ENCODE assay signal across 17 cellular contexts in the genomic region with DNA sequence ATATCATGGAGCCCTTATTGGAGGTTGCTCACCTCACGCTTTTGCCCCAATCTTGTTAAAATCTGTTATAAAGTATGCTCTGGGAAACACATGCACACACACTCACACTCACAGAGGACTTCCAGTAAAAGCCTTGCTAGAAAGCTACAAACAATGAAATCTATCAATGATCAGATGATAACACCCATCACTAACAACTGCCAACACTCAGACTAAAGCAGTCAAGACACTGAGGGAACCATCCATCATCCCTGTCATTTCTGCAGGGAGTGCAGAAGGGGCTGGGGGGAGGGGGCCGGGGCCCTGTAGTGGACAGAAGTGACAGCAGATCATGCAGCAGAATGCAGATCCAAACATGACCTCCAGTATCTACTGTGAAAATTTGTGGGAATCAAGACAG.
A peak's percentile ranks its signal among the peaks of the same experiment; 100 is the strongest.
DNase-seq lines count a peak whose midpoint lies in the region; TF ChIP-seq lines count a peak whose summit lies in the region.
"Had no signal": no experiment of that assay in that cellular context is flagged by ENCODE, and none has a peak within 500 bp of the region (broad histone marks: within the 10 kb centered on the region; RNA-seq: fewer than 3 reads in every experiment).

No MANE protein-coding gene starts in this region.

- peak overlapping the region; percentile 46 for H3K27ac Mint-ChIP-seq in glutamatergic neuron (ENCODE audit: unreplicated experiment)

- no peaks in the 10 kb centered on the region for H3K36me3 Mint-ChIP-seq in glutamatergic neuron (ENCODE audit: unreplicated experiment)

- peak; percentile 27 for DNase-seq in NCI-H748 (lab: John Stamatoyannopoulos, UW; ENCODE audit: unreplicated experiment)
- DNase-seq in NCI-H748 treated with DMSO at 0.1 percent for 48 hours (lab: John Stamatoyannopoulos, UW): no peak
- peak; percentile 14 for DNase-seq in SK-MEL-5 (ENCODE audit: low read depth, low spot score)
- DNase-seq in glutamatergic neuron: no peak
- DNase-seq in RPMI8226: no peak
- DNase-seq in colonic mucosa: no peak
- DNase-seq in NCI-H146 treated with DMSO at 0.1 percent for 48 hours (lab: John Stamatoyannopoulos, UW; ENCODE audit: unreplicated experiment): no peak
- DNase-seq: C1 segment of cervical spinal cord, COR-L47, NCI-H146, NCI-H2107, NCI-H446, NCI-H774, Right ventricle myocardium superior had no signal

- H3K9me3 ChIP-seq in skeletal muscle satellite cell (replicated peaks; ENCODE audit: low read length) (no peaks in the 10 kb centered on the region), colonic mucosa (no peaks in the 10 kb centered on the region)
- H3K9me3 ChIP-seq: HAP-1 had no signal

- no peak overlapping the region for H3K4me3 ChIP-seq in skeletal muscle satellite cell (ENCODE audit: low read length)
- no peak overlapping the region for H3K4me3 ChIP-seq in colonic mucosa
- H3K4me3 ChIP-seq: HAP-1 had no signal

- no peak overlapping the region for H3K27ac ChIP-seq in colonic mucosa
- H3K27ac ChIP-seq: 22Rv1 had no signal

- H3K4me3 Mint-ChIP-seq in glutamatergic neuron (ENCODE audit: unreplicated experiment): no peak overlapping the region

- peaks cover 2% of the 10 kb centered on the region for H3K27me3 Mint-ChIP-seq in glutamatergic neuron (ENCODE audit: unreplicated experiment)

- peaks cover 5% of the 10 kb centered on the region for H3K9me3 Mint-ChIP-seq in glutamatergic neuron (ENCODE audit: unreplicated experiment)

- H3K4me1 ChIP-seq in skeletal muscle satellite cell (ENCODE audit: control insufficient read depth, insufficient read depth, low read length) (peaks cover 64% of the 10 kb centered on the region), colonic mucosa (no peaks in the 10 kb centered on the region)

- intact Hi-C loops in colonic mucosa (cut with DNase I): no loop called here

- TF ChIP-seq CTCF in glutamatergic neuron (IDR thresholded peaks at IDR 0.05; ENCODE audit: partially characterized antibody, unreplicated experiment) (no peak), colonic mucosa (IDR thresholded peaks at IDR 0.05) (no peak)

- H3K36me3 ChIP-seq in skeletal muscle satellite cell (ENCODE audit: insufficient read depth, low read length) (no peaks in the 10 kb centered on the region), colonic mucosa (no peaks in the 10 kb centered on the region)
- H3K36me3 ChIP-seq: HAP-1 had no signal

- in situ Hi-C loops in SK-MEL-5 (cut with HindIII; ENCODE audit: low pct_unique_long_range_greater_than_20kb, low sequenced_read_pairs): no loop called here

- H3K4me1 Mint-ChIP-seq in glutamatergic neuron (ENCODE audit: low read depth, unreplicated experiment): peaks cover 44% of the 10 kb centered on the region

- no peak overlapping the region for H3K9ac ChIP-seq in skeletal muscle satellite cell (ENCODE audit: low read depth, low read length)
- no peak overlapping the region for H3K9ac ChIP-seq in colonic mucosa (ENCODE audit: low read depth in 2 of 2, low read length in 2 of 2)

- H3K27me3 ChIP-seq in skeletal muscle satellite cell (ENCODE audit: control insufficient read depth, insufficient read depth, low read length) (no peaks in the 10 kb centered on the region), colonic mucosa (no peaks in the 10 kb centered on the region)

- peak overlapping the region; percentile 75 for H3K4me2 ChIP-seq in skeletal muscle satellite cell (ENCODE audit: low read length)

Comparison
In these comparisons a context has a peak if more than half of its experiments do, and no peak if none do; other contexts are left out.
1. DNase-seq: peak in NCI-H748 (single experiment) and SK-MEL-5 (single experiment); none in NCI-H748 treated with DMSO at 0.1 percent for 48 hours (single experiment), glutamatergic neuron (single experiment), RPMI8226 (single experiment), colonic mucosa (single experiment) and NCI-H146 treated with DMSO at 0.1 percent for 48 hours (single experiment).